ENCODE assay signal across 12 cellular contexts in the genomic region with DNA sequence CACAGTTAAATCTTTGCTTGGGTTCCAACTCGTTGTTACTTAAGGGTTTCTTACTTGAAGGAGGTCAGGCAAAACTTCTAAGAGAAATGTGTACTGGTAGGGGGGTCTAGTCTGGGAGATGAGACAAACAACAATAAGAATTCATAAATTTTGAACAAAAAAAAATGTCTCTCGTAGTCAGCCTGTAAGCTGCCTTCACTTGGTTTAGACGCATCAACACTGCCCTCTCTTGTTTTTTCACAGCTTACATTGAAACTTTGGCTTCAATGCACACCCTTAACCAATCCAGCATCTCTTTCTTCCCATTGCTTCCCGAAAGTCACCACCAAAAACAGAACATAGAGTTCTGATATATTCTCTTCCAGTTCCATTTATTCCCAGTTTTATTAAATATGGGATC.
DNase-seq lines count a peak whose midpoint lies in the region; ATAC-seq, FAIRE-seq and TF ChIP-seq lines count a peak whose summit lies in the region.
"Had no signal": no experiment of that assay in that cellular context is flagged by ENCODE, and none has a peak within 500 bp of the region (broad histone marks: within the 10 kb centered on the region; RNA-seq: fewer than 3 reads in every experiment).

No MANE protein-coding gene starts in this region.

- TF ChIP-seq POLR2A in Peyer's patch (IDR thresholded peaks at IDR 0.05) = no peak

- no peaks in the 10 kb centered on the region for H3K79me2 ChIP-seq in neural progenitor cell (ENCODE audit: low read depth)

- no peaks in the 10 kb centered on the region for H3F3A ChIP-seq in neural progenitor cell (ENCODE audit: low read depth)

- FAIRE-seq in bronchial epithelial cell (lab: Jason Lieb, UNC) = no peak
- FAIRE-seq: TTC549 had no signal

- peaks cover 4% of the 10 kb centered on the region for H3K4me1 Mint-ChIP-seq in neural progenitor cell

- no peak overlapping the region for H2AFZ ChIP-seq in neural progenitor cell (replicated peaks)

- no peak overlapping the region for H3K27ac Mint-ChIP-seq in neural progenitor cell
- H3K27ac Mint-ChIP-seq: activated naive CD4-positive, alpha-beta T cell treated with anti-CD3 and anti-CD28 coated beads, Interleukin-2, amount 50 U/mL, for 72 hours had no signal

- no peaks in the 10 kb centered on the region for H3K9me3 ChIP-seq in neural progenitor cell (ENCODE audit: low read depth)
- H3K9me3 ChIP-seq in Peyer's patch = no peaks in the 10 kb centered on the region
- H3K9me3 ChIP-seq: prostate gland had no signal

- no peaks in the 10 kb centered on the region for H4K20me1 ChIP-seq in neural progenitor cell (ENCODE audit: low read depth)

- H3K36me3 ChIP-seq in GM06990 (ENCODE audit: control insufficient read depth, insufficient read depth, low read length) (no peaks in the 10 kb centered on the region), bronchial epithelial cell (ENCODE audit: control insufficient read depth, insufficient read depth, low read length) (no peaks in the 10 kb centered on the region), neural progenitor cell (no peaks in the 10 kb centered on the region), Peyer's patch (no peaks in the 10 kb centered on the region)
- H3K36me3 ChIP-seq: prostate gland had no signal

- no peaks in the 10 kb centered on the region for H3K9me3 Mint-ChIP-seq in neural progenitor cell

- H3K9ac ChIP-seq in neural progenitor cell = no peak overlapping the region

- H3K4me2 ChIP-seq in neural progenitor cell = no peak overlapping the region

- no peaks in the 10 kb centered on the region for H3K27me3 Mint-ChIP-seq in neural progenitor cell (ENCODE audit: insufficient read depth, low read depth)

- H3K36me3 Mint-ChIP-seq in neural progenitor cell = no peaks in the 10 kb centered on the region

- H3K4me3 ChIP-seq in GM06990 (replicated peaks; ENCODE audit: low read depth, low read length) = no peak overlapping the region
- no peak overlapping the region for H3K4me3 ChIP-seq in bronchial epithelial cell (ENCODE audit: low read depth, low read length)
- no peak overlapping the region for H3K4me3 ChIP-seq in neural progenitor cell
- H3K4me3 ChIP-seq in Peyer's patch = no peak overlapping the region
- H3K4me3 ChIP-seq: prostate gland had no signal

- ATAC-seq in HG02885 (IDR thresholded peaks at IDR 0.05; ENCODE audit: poor library complexity, unreplicated experiment) = no peak
- ATAC-seq: activated naive CD4-positive, alpha-beta T cell treated with anti-CD3 and anti-CD28 coated beads, Interleukin-2, amount 50 U/mL, for 72 hours had no signal

- TF ChIP-seq CTCF in GM06990 (IDR thresholded peaks at IDR 0.05; ENCODE audit: insufficient read depth, low read length, poor library complexity, severe bottlenecking) = peak; percentile 15
- peak; percentile 42 for TF ChIP-seq CTCF in bronchial epithelial cell (IDR thresholded peaks at IDR 0.05; ENCODE audit: insufficient read depth, low read length, severe bottlenecking)
- TF ChIP-seq CTCF in neural progenitor cell (IDR thresholded peaks at IDR 0.05) = peak; percentile 56
- no peak for TF ChIP-seq CTCF in Peyer's patch (IDR thresholded peaks at IDR 0.05)

- H3K27me3 ChIP-seq in GM06990 (replicated peaks; ENCODE audit: control insufficient read depth, insufficient read depth, low read length) = no peaks in the 10 kb centered on the region
- H3K27me3 ChIP-seq in bronchial epithelial cell (ENCODE audit: control insufficient read depth, insufficient read depth, low read length) = no peaks in the 10 kb centered on the region
- no peaks in the 10 kb centered on the region for H3K27me3 ChIP-seq in neural progenitor cell
- H3K27me3 ChIP-seq in Peyer's patch = no peaks in the 10 kb centered on the region

- DNase-seq in GM06990 (ENCODE audit: extremely low read depth, insufficient read length) = no peak
- peak; percentile 50 for DNase-seq in NCI-H2227 (lab: John Stamatoyannopoulos, UW; ENCODE audit: unreplicated experiment)
- DNase-seq in bronchial epithelial cell (ENCODE audit: low read depth) = peak; percentile 58
- DNase-seq in neural progenitor cell (ENCODE audit: low spot score) = peak; percentile 41
- DNase-seq in Peyer's patch = no peak
- DNase-seq in NCI-H226 = no peak
- DNase-seq in NOMO-1 (lab: John Stamatoyannopoulos, UW; ENCODE audit: unreplicated experiment in 2 of 2) = no peak
- DNase-seq: stimulated activated CD8-positive, alpha-beta memory T cell treated with anti-CD3 and anti-CD28 coated beads, Interleukin-4, amount 100 ng/mL, for 48 hours had no signal

- no peaks in the 10 kb centered on the region for H3K4me1 ChIP-seq in neural progenitor cell
- H3K4me1 ChIP-seq in Peyer's patch = no peaks in the 10 kb centered on the region
- H3K4me1 ChIP-seq: prostate gland had no signal

- H3K27ac ChIP-seq in neural progenitor cell = no peak overlapping the region
- H3K27ac ChIP-seq in Peyer's patch = no peak overlapping the region
- H3K27ac ChIP-seq: prostate gland had no signal

- H3K4me3 Mint-ChIP-seq in neural progenitor cell = no peak overlapping the region

Comparison
In these comparisons a context has a peak if more than half of its experiments do, and no peak if none do; other contexts are left out.
1. DNase-seq: peak in NCI-H2227 (single experiment), bronchial epithelial cell (single experiment) and neural progenitor cell (single experiment); none in GM06990 (single experiment), Peyer's patch (0 of 3), NCI-H226 (single experiment) and NOMO-1 (0 of 2).
2. CTCF ChIP-seq: peak in GM06990 (single experiment), bronchial epithelial cell (single experiment) and neural progenitor cell (single experiment); none in Peyer's patch (0 of 6).